8 cellular contexts compared by ENCODE assay signal in genomic region chr2:96533292-96534073, GRCh38. TPM values are rescaled to one million over a fixed set of nuclear protein-coding genes. Genes with fewer than 3 reads are reported as not detected.
DNase-seq lines count a peak whose midpoint lies in the region; ATAC-seq and TF ChIP-seq lines count a peak whose summit lies in the region.

No MANE protein-coding gene starts in this region.

- ATAC-seq in activated B cell treated with CpG ODN at 0.5 μM for 24 hours (ENCODE audit: low read depth) (no peak), HG03175 (IDR thresholded peaks at IDR 0.05; ENCODE audit: unreplicated experiment) (no peak), HG02970 (IDR thresholded peaks at IDR 0.05; ENCODE audit: low FRiP score, unreplicated experiment) (no peak)

- peaks cover 3% of the 10 kb centered on the region for H3K36me3 Mint-ChIP-seq in activated B cell treated with CpG ODN at 0.5 μM for 24 hours (ENCODE audit: low read depth)

- H3K9me3 ChIP-seq in HEK293 (ENCODE audit: control insufficient read depth, insufficient read depth, low read depth, low read length) (no peaks in the 10 kb centered on the region), left ventricle myocardium inferior (replicated peaks) (no peaks in the 10 kb centered on the region), stomach (no peaks in the 10 kb centered on the region)

- H3K4me3 Mint-ChIP-seq in activated B cell treated with CpG ODN at 0.5 μM for 24 hours, result no peak overlapping the region

- DNase-seq in activated B cell treated with CpG ODN at 0.5 μM for 24 hours, result peak; percentile 13
- DNase-seq in left ventricle myocardium inferior, result peak; percentile 84
- peak; percentile 62 for DNase-seq in stomach
- no peak for DNase-seq in 8988T
- no peak for DNase-seq in NCI-H1105 (lab: John Stamatoyannopoulos, UW)

- H3K27ac ChIP-seq in HEK293 (ENCODE audit: extremely low read depth, low read depth, low read length), result peak overlapping the region; percentile 27
- H3K27ac ChIP-seq in left ventricle myocardium inferior (replicated peaks), result peak overlapping the region; percentile 95
- H3K27ac ChIP-seq in stomach, result peak overlapping the region; percentile 28 to 99 (median 91)

- H3K4me3 ChIP-seq in HEK293 (ENCODE audit: low read depth, low read length) (no peak overlapping the region), left ventricle myocardium inferior (peak overlapping the region; percentile 4), stomach (no peak overlapping the region)

- H3K27me3 Mint-ChIP-seq in activated B cell treated with CpG ODN at 0.5 μM for 24 hours, result no peaks in the 10 kb centered on the region

- peak; percentile 72 for TF ChIP-seq EP300 in stomach (IDR thresholded peaks at IDR 0.05)

- intact Hi-C loops in activated B cell treated with CpG ODN at 0.5 μM for 24 hours (cut with micrococcal nuclease) (no loop called here), left ventricle myocardium inferior (cut with micrococcal nuclease) (no loop called here), stomach (cut with DNase I; ENCODE audit: low total_unique reads) (no loop called here)

- H3K4me1 ChIP-seq in HEK293 (ENCODE audit: control insufficient read depth, insufficient read depth, low read length) (peaks cover 36% of the 10 kb centered on the region), left ventricle myocardium inferior (peaks cover 97% of the 10 kb centered on the region), stomach (peaks cover 55 to 91% (median 65%) of the 10 kb centered on the region in 4 donors)

- no peak for TF ChIP-seq POLR2A in stomach (IDR thresholded peaks at IDR 0.05)

- POLR2A ChIA-PET in HEK293 (lab: Yijun Ruan, JAX) (no interaction called here), activated B cell treated with CpG ODN at 0.5 μM for 24 hours (lab: Charles Lee) (no interaction called here)

- H3K27me3 ChIP-seq in left ventricle myocardium inferior (ENCODE audit: low read depth) (no peaks in the 10 kb centered on the region), stomach (no peaks in the 10 kb centered on the region)

- CTCF ChIA-PET in HEK293 (lab: Yijun Ruan, JAX), result interaction anchor here (0.8 to 4.9 kb wide), 9 partner anchors 21 to 541 kb away, joined by 3 to 27 read pairs (median 4); partner anchors contain the start of genes CIAO1 and TMEM127
- CTCF ChIA-PET in activated B cell treated with CpG ODN at 0.5 μM for 24 hours (lab: Charles Lee), result interaction anchor here (1.1 kb wide), 1 partner anchor 24 kb away, joined by 6 read pairs; no protein-coding TSS in a partner anchor

- 15 to 41% (median 28%) methylated on average over 8 of the region's 8 CpGs for WGBS in stomach, 5 donors

- TF ChIP-seq CTCF in HEK293 (tag by site-specific recombination; IDR thresholded peaks at IDR 0.05) (no peak), activated B cell treated with CpG ODN at 0.5 μM for 24 hours (IDR thresholded peaks at IDR 0.05) (no peak), left ventricle myocardium inferior (IDR thresholded peaks at IDR 0.05; ENCODE audit: borderline replicate concordance) (no peak), stomach (IDR thresholded peaks at IDR 0.05) (no peak)

- H3K36me3 ChIP-seq in HEK293 (ENCODE audit: control insufficient read depth in 2 of 2, insufficient read depth in 1 of 2, low read length in 2 of 2), result no peaks in the 10 kb centered on the region
- H3K36me3 ChIP-seq in left ventricle myocardium inferior, result no peaks in the 10 kb centered on the region
- no peaks in the 10 kb centered on the region for H3K36me3 ChIP-seq in stomach

- H3K4me1 Mint-ChIP-seq in activated B cell treated with CpG ODN at 0.5 μM for 24 hours, result peaks cover 61% of the 10 kb centered on the region

- H3K9me3 Mint-ChIP-seq in activated B cell treated with CpG ODN at 0.5 μM for 24 hours, result no peaks in the 10 kb centered on the region

- H3K27ac Mint-ChIP-seq in activated B cell treated with CpG ODN at 0.5 μM for 24 hours, result peak overlapping the region; percentile 50

TF ChIP-seq in HEK293, 187 proteins besides CTCF, POLR2A, EP300 and RAD21:
- TF ChIP-seq ZNF670 (tag by site-specific recombination; IDR thresholded peaks at IDR 0.05; ENCODE audit: low read depth), result no peak
- no peak for TF ChIP-seq ZNF558 (tag by site-specific recombination; IDR thresholded peaks at IDR 0.05)
- peak; percentile 74 for TF ChIP-seq ZNF341 (tag by site-specific recombination; IDR thresholded peaks at IDR 0.05; ENCODE audit: low read depth)
- TF ChIP-seq ZNF768 (tag by site-specific recombination; IDR thresholded peaks at IDR 0.05), result peak; percentile 93
- peak; percentile 22; the same call in 1 of the 2 replicates for TF ChIP-seq KLF7 (tag by site-specific recombination; IDR thresholded peaks at IDR 0.05; ENCODE audit: borderline replicate concordance)
- TF ChIP-seq KLF1 (tag by site-specific recombination; IDR thresholded peaks at IDR 0.05), result 0 out of 2 replicates have a peak, but pooled peaks have one; percentile 8
- peak; percentile 14; the same call in 1 of the 2 replicates for TF ChIP-seq GLIS2 (tag by site-specific recombination; IDR thresholded peaks at IDR 0.05)
- TF ChIP-seq ZNF302 (tag by site-specific recombination; IDR thresholded peaks at IDR 0.05; ENCODE audit: low read depth), result no peak
- 0 out of 2 replicates have a peak, but pooled peaks have one; percentile 13 for TF ChIP-seq ZBTB11 (tag by site-specific recombination; conservative IDR thresholded peaks at IDR 0.05; ENCODE audit: low read depth)
- peak; percentile 37 for TF ChIP-seq GLIS1 (tag by site-specific recombination; IDR thresholded peaks at IDR 0.05)
- TF ChIP-seq GFI1B (tag by site-specific recombination; IDR thresholded peaks at IDR 0.05), result no peak
- no peak for TF ChIP-seq ZSCAN4 (tag by site-specific recombination; IDR thresholded peaks at IDR 0.05)
- peak; percentile 28; the same call in 1 of the 2 replicates for TF ChIP-seq ZIC2 (tag by site-specific recombination; IDR thresholded peaks at IDR 0.05)
- TF ChIP-seq ZNF335 (tag by site-specific recombination; conservative IDR thresholded peaks at IDR 0.05), result peak; percentile 71

RNA-seq across cellular contexts. Expression of gene ARID5A, which starts 3.1 kb away (rescaled TPM):
- total RNA-seq in activated B cell treated with CpG ODN at 0.5 μM for 24 hours (73.4 and 83.5 TPM in 2 replicates), left ventricle myocardium inferior (17.3 TPM), stomach (10 to 100 TPM in 3 of 5 donors, 1 to 10 TPM in 2; 1.2 to 26.8 (median 13.6) TPM)
- 10 to 100 TPM; 12.2 to 17.3 (median 15.7) TPM for polyA plus RNA-seq in stomach

RNA-seq across cellular contexts. Expression of gene NEURL3, which starts 28.3 kb away (rescaled TPM):
- total RNA-seq in activated B cell treated with CpG ODN at 0.5 μM for 24 hours (not detected in 2 replicates), left ventricle myocardium inferior (not detected), stomach (10 to 100 TPM in 1 of 5 donors, not detected in 4; 12.7 TPM)
- 1 to 10 TPM in 2 of 3 donors, under 1 TPM in 1; 0.50 to 1.9 (median 1.4) TPM for polyA plus RNA-seq in stomach

Comparison
In these comparisons a context has a peak if more than half of its experiments do, and no peak if none do; other contexts are left out.
1. H3K27ac ChIP-seq: peak in every context shown above with its lines; median percentile 95 in left ventricle myocardium inferior; 91 in stomach; 27 in HEK293.
2. DNase-seq: peak in activated B cell treated with CpG ODN at 0.5 μM for 24 hours (single experiment), left ventricle myocardium inferior (single experiment) and stomach (single experiment); none in 8988T (single experiment) and NCI-H1105 (single experiment).